ENCODE assay signal across 10 cellular contexts in the genomic region with DNA sequence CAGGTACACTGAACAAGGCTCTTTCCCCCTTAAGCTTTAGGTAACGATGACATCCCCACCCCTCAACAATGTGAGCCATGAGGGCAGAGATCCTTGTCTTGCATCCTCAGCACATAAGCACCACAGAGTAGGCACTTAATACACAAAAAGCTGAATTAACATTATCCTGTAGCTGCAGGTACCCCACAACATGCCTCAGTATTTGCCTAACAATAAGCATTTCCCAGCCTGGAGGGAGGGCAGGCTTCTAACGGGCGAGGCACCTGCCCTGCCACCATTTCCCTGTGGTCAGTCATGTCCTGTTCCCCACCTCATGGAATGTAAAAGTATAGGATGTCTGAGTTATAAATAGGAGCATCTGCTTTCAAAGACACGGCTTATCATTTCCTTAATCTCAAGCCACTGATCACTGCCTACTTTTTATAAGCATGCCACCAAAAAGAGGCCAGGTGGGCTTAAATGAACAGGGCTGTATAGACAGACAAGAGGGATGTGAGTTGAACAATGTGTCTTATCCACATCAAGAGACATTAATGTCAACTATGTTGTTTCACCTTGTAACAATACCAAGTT. TPM values are rescaled to one million over a fixed set of nuclear protein-coding genes. Genes with fewer than 3 reads are reported as not detected.
A peak's percentile ranks its signal among the peaks of the same experiment; 100 is the strongest.
DNase-seq lines count a peak whose midpoint lies in the region; ATAC-seq and TF ChIP-seq lines count a peak whose summit lies in the region.
"Had no signal": no experiment of that assay in that cellular context is flagged by ENCODE, and none has a peak within 500 bp of the region (broad histone marks: within the 10 kb centered on the region; RNA-seq: fewer than 3 reads in every experiment).

No MANE protein-coding gene starts in this region.

- no peak for TF ChIP-seq CTCF in activated B cell treated with CpG ODN at 0.5 μM for 24 hours (IDR thresholded peaks at IDR 0.05)
- TF ChIP-seq CTCF in glutamatergic neuron (IDR thresholded peaks at IDR 0.05; ENCODE audit: partially characterized antibody, unreplicated experiment): no peak
- no peak for TF ChIP-seq CTCF in gastrocnemius medialis (IDR thresholded peaks at IDR 0.05 in 4 of 5, conservative IDR thresholded peaks at IDR 0.05 in 1 of 5)

- no peaks in the 10 kb centered on the region for H3K27me3 ChIP-seq in gastrocnemius medialis

- DNase-seq in activated CD4-positive, alpha-beta T cell treated with anti-CD3 and anti-CD28 coated beads, Interleukin-2, amount 10 ng/mL, durations not matched to agents 7 days and 5 days: no peak
- DNase-seq in activated CD4-positive, alpha-beta T cell treated with anti-CD3 and anti-CD28 coated beads for 1 hour: no peak
- DNase-seq in activated B cell treated with CpG ODN at 0.5 μM for 24 hours (no peak), glutamatergic neuron (no peak), gastrocnemius medialis (no peak), HT-29 (ENCODE audit: low spot score) (no peak)
- DNase-seq: NCI-H1417 treated with DMSO at 0.1 percent for 48 hours had no signal

- H3K9me3 ChIP-seq in gastrocnemius medialis: no peaks in the 10 kb centered on the region

- POLR2A ChIA-PET in activated CD4-positive, alpha-beta T cell treated with anti-CD3 and anti-CD28 coated beads, Interleukin-2, amount 10 ng/mL, durations not matched to agents 7 days and 5 days (lab: Charles Lee): no interaction called here
- POLR2A ChIA-PET in activated B cell treated with CpG ODN at 0.5 μM for 24 hours (lab: Charles Lee): interaction anchor here (1.7 to 5.9 kb wide), 2 partner anchors 13 to 20 kb away, joined by 6 to 38 read pairs; no protein-coding TSS in a partner anchor

- H3K27ac ChIP-seq in gastrocnemius medialis: peak overlapping the region; percentile 27 to 99 (median 93)
- H3K27ac ChIP-seq: epithelial cell of prostate had no signal

- H3K27me3 Mint-ChIP-seq in activated CD4-positive, alpha-beta T cell treated with anti-CD3 and anti-CD28 coated beads, Interleukin-2, amount 10 ng/mL, durations not matched to agents 7 days and 5 days: no peaks in the 10 kb centered on the region
- no peaks in the 10 kb centered on the region for H3K27me3 Mint-ChIP-seq in activated B cell treated with CpG ODN at 0.5 μM for 24 hours
- peaks cover 3% of the 10 kb centered on the region for H3K27me3 Mint-ChIP-seq in glutamatergic neuron (ENCODE audit: unreplicated experiment)

- no peaks in the 10 kb centered on the region for H3K36me3 ChIP-seq in gastrocnemius medialis

- peaks cover 46% of the 10 kb centered on the region for H3K36me3 Mint-ChIP-seq in activated CD4-positive, alpha-beta T cell treated with anti-CD3 and anti-CD28 coated beads, Interleukin-2, amount 10 ng/mL, durations not matched to agents 7 days and 5 days (ENCODE audit: low read depth)
- H3K36me3 Mint-ChIP-seq in activated B cell treated with CpG ODN at 0.5 μM for 24 hours (ENCODE audit: low read depth): peaks cover 41% of the 10 kb centered on the region
- H3K36me3 Mint-ChIP-seq in glutamatergic neuron (ENCODE audit: unreplicated experiment): no peaks in the 10 kb centered on the region

- intact Hi-C loops in activated B cell treated with CpG ODN at 0.5 μM for 24 hours (cut with micrococcal nuclease) (no loop called here), gastrocnemius medialis (cut with DNase I; ENCODE audit: low total_unique reads) (loop anchor here (2.0 kb wide), 1 partner anchor 169 kb away; a partner anchor contains a TSS)

- no peak for TF ChIP-seq POLR2A in gastrocnemius medialis (IDR thresholded peaks at IDR 0.05)

- in situ Hi-C loops in gastrocnemius medialis (cut with MboI; ENCODE audit: low sequenced_read_pairs in 4 of 4): loop anchor here in 3 of 4 donors (10.0 to 25.0 kb wide), 4 partner anchors 95 to 173 kb away; a partner anchor contains a TSS

- peak overlapping the region; percentile 94 for H3K4me3 Mint-ChIP-seq in activated CD4-positive, alpha-beta T cell treated with anti-CD3 and anti-CD28 coated beads, Interleukin-2, amount 10 ng/mL, durations not matched to agents 7 days and 5 days
- H3K4me3 Mint-ChIP-seq in activated B cell treated with CpG ODN at 0.5 μM for 24 hours (peak overlapping the region; percentile 30), glutamatergic neuron (ENCODE audit: unreplicated experiment) (peak overlapping the region; percentile 98)

- peaks cover 77% of the 10 kb centered on the region for H3K4me1 Mint-ChIP-seq in activated CD4-positive, alpha-beta T cell treated with anti-CD3 and anti-CD28 coated beads, Interleukin-2, amount 10 ng/mL, durations not matched to agents 7 days and 5 days
- H3K4me1 Mint-ChIP-seq in activated B cell treated with CpG ODN at 0.5 μM for 24 hours (peaks cover 81% of the 10 kb centered on the region), glutamatergic neuron (ENCODE audit: low read depth, unreplicated experiment) (peaks cover 43% of the 10 kb centered on the region)

- CTCF ChIA-PET in activated CD4-positive, alpha-beta T cell treated with anti-CD3 and anti-CD28 coated beads, Interleukin-2, amount 10 ng/mL, durations not matched to agents 7 days and 5 days (lab: Charles Lee): interaction anchor here (1.2 to 4.1 kb wide), 2 partner anchors 9 to 10 kb away, joined by 4 to 15 read pairs; no protein-coding TSS in a partner anchor
- CTCF ChIA-PET in activated B cell treated with CpG ODN at 0.5 μM for 24 hours (lab: Charles Lee): no interaction called here

- H3K4me3 ChIP-seq in gastrocnemius medialis: peak overlapping the region in 2 of 4 donors; percentile 10 to 98

- ATAC-seq in activated B cell treated with CpG ODN at 0.5 μM for 24 hours (ENCODE audit: low read depth) (no peak), gastrocnemius medialis (no peak), HG03139 (IDR thresholded peaks at IDR 0.05; ENCODE audit: unreplicated experiment) (no peak), GM18519 (IDR thresholded peaks at IDR 0.05; ENCODE audit: low FRiP score, unreplicated experiment) (no peak)

- peak overlapping the region; percentile 28 for H3K27ac Mint-ChIP-seq in activated CD4-positive, alpha-beta T cell treated with anti-CD3 and anti-CD28 coated beads, Interleukin-2, amount 10 ng/mL, durations not matched to agents 7 days and 5 days
- H3K27ac Mint-ChIP-seq in activated B cell treated with CpG ODN at 0.5 μM for 24 hours (peak overlapping the region; percentile 18), glutamatergic neuron (ENCODE audit: unreplicated experiment) (no peak overlapping the region)

- no peaks in the 10 kb centered on the region for H3K9me3 Mint-ChIP-seq in activated CD4-positive, alpha-beta T cell treated with anti-CD3 and anti-CD28 coated beads, Interleukin-2, amount 10 ng/mL, durations not matched to agents 7 days and 5 days
- no peaks in the 10 kb centered on the region for H3K9me3 Mint-ChIP-seq in activated B cell treated with CpG ODN at 0.5 μM for 24 hours
- peaks cover 9% of the 10 kb centered on the region for H3K9me3 Mint-ChIP-seq in glutamatergic neuron (ENCODE audit: unreplicated experiment)

- H3K4me1 ChIP-seq in gastrocnemius medialis: peaks cover 82 to 84% of the 10 kb centered on the region in 2 donors

RNA-seq across cellular contexts. Expression of a gene that starts 3.4 kb away (rescaled TPM):
- 100 to 1,000 TPM; 529 to 567 TPM for total RNA-seq in activated CD4-positive, alpha-beta T cell treated with anti-CD3 and anti-CD28 coated beads, Interleukin-2, amount 10 ng/mL, durations not matched to agents 7 days and 5 days
- total RNA-seq in activated B cell treated with CpG ODN at 0.5 μM for 24 hours: 334 and 349 TPM in 2 replicates
- total RNA-seq in glutamatergic neuron (ENCODE audit: unreplicated experiment): 326 TPM
- 10 to 100 TPM; 48.6 to 93.8 (median 74.9) TPM for total RNA-seq in gastrocnemius medialis
- 71.9 and 87.3 TPM in 2 replicates for total RNA-seq in HT-29 (2014; rRNA removed; shearing (Covaris generic))

Comparison
In these comparisons a context has a peak if more than half of its experiments do, and no peak if none do; other contexts are left out.
1. H3K4me3 Mint-ChIP-seq: peak in every context shown above with its lines; median percentile 98 in glutamatergic neuron; 94 in activated CD4-positive, alpha-beta T cell treated with anti-CD3 and anti-CD28 coated beads, Interleukin-2, amount 10 ng/mL, durations not matched to agents 7 days and 5 days; 30 in activated B cell treated with CpG ODN at 0.5 μM for 24 hours.